In genomic region chr18:5512191-5512590, GRCh38 we compare ENCODE assay signal across 1 cellular context.
TF ChIP-seq lines count a peak whose summit lies in the region.

No MANE protein-coding gene starts in this region.

TF ChIP-seq in GM23338, 12 proteins besides CTCF, POLR2A, EP300 and RAD21 (continued from another document):
- TF ChIP-seq, protein P1, sequence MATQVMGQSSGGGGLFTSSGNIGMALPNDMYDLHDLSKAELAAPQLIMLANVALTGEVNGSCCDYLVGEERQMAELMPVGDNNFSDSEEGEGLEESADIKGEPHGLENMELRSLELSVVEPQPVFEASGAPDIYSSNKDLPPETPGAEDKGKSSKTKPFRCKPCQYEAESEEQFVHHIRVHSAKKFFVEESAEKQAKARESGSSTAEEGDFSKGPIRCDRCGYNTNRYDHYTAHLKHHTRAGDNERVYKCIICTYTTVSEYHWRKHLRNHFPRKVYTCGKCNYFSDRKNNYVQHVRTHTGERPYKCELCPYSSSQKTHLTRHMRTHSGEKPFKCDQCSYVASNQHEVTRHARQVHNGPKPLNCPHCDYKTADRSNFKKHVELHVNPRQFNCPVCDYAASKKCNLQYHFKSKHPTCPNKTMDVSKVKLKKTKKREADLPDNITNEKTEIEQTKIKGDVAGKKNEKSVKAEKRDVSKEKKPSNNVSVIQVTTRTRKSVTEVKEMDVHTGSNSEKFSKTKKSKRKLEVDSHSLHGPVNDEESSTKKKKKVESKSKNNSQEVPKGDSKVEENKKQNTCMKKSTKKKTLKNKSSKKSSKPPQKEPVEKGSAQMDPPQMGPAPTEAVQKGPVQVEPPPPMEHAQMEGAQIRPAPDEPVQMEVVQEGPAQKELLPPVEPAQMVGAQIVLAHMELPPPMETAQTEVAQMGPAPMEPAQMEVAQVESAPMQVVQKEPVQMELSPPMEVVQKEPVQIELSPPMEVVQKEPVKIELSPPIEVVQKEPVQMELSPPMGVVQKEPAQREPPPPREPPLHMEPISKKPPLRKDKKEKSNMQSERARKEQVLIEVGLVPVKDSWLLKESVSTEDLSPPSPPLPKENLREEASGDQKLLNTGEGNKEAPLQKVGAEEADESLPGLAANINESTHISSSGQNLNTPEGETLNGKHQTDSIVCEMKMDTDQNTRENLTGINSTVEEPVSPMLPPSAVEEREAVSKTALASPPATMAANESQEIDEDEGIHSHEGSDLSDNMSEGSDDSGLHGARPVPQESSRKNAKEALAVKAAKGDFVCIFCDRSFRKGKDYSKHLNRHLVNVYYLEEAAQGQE (IDR thresholded peaks at IDR 0.05; ENCODE audit: unreplicated experiment): no peak
- no peak for TF ChIP-seq JUNB (IDR thresholded peaks at IDR 0.05; ENCODE audit: unreplicated experiment)
